In genomic region chr22:38755155-38755910, GRCh38 we compare ENCODE assay signal across 8 cellular contexts. TPM values are rescaled to one million over a fixed set of nuclear protein-coding genes. Genes with fewer than 3 reads are reported as not detected.
DNase-seq lines count a peak whose midpoint lies in the region; ATAC-seq, FAIRE-seq and TF ChIP-seq lines count a peak whose summit lies in the region.

No MANE protein-coding gene starts in this region.

- peaks cover 42 to 49% of the 10 kb centered on the region in 2 donors for H3K36me3 Mint-ChIP-seq in activated naive CD4-positive, alpha-beta T cell treated with anti-CD3 and anti-CD28 coated beads, Interleukin-2, amount 50 U/mL, for 72 hours

- FAIRE-seq in frontal cortex (lab: Jason Lieb, UNC), result no peak

- WGBS in urinary bladder, result under 1% methylated on average over 74 of the region's 74 CpGs

- CTCF ChIA-PET in Panc1 (lab: Charles Lee), result no interaction called here

- peak overlapping the region; percentile 61 to 68 for H3K4me3 ChIP-seq in Panc1 (ENCODE audit: low read depth in 2 of 2, low read length in 2 of 2)
- H3K4me3 ChIP-seq in neural cell (ENCODE audit: low read length), result peak overlapping the region; percentile 95
- H3K4me3 ChIP-seq in urinary bladder (ENCODE audit: low read depth, low read length), result peak overlapping the region; percentile 88

- H3K27me3 ChIP-seq in Panc1 (ENCODE audit: control insufficient read depth, insufficient read depth, low read length), result no peaks in the 10 kb centered on the region
- no peaks in the 10 kb centered on the region for H3K27me3 ChIP-seq in neural cell (ENCODE audit: insufficient read depth, low read depth, low read length)

- H4K20me1 ChIP-seq in neural cell (ENCODE audit: insufficient read depth), result no peaks in the 10 kb centered on the region

- H3K9me2 ChIP-seq in neural cell (ENCODE audit: insufficient read depth, low read length), result no peaks in the 10 kb centered on the region

- no peak for TF ChIP-seq EP300 in neural cell (conservative IDR thresholded peaks at IDR 0.05; ENCODE audit: poor library complexity, severe bottlenecking)

- H3K9ac ChIP-seq in neural cell (ENCODE audit: low read length), result peak overlapping the region; percentile 92

- TF ChIP-seq CTCF in 22Rv1 (IDR thresholded peaks at IDR 0.05) (no peak), Panc1 (IDR thresholded peaks at IDR 0.05) (no peak), neural cell (IDR thresholded peaks at IDR 0.05; ENCODE audit: poor library complexity, severe bottlenecking) (no peak)

- no peaks in the 10 kb centered on the region for H3K9me3 Mint-ChIP-seq in activated naive CD4-positive, alpha-beta T cell treated with anti-CD3 and anti-CD28 coated beads, Interleukin-2, amount 50 U/mL, for 72 hours

- H3K4me1 ChIP-seq in Panc1 (ENCODE audit: control insufficient read depth, insufficient read depth, low read length) (peaks cover 9% of the 10 kb centered on the region; the same call in 1 of the 2 replicates), urinary bladder (ENCODE audit: insufficient read depth) (no peaks in the 10 kb centered on the region)

- H3K27ac ChIP-seq in 22Rv1 (peak overlapping the region; percentile 100), Panc1 (ENCODE audit: low read length) (peak overlapping the region; percentile 79), neural cell (ENCODE audit: low read length) (peak overlapping the region; percentile 91), urinary bladder (ENCODE audit: low read depth) (peak overlapping the region; percentile 97)

- H3K36me3 ChIP-seq in Panc1 (ENCODE audit: control insufficient read depth, insufficient read depth, low read length), result no peaks in the 10 kb centered on the region
- H3K36me3 ChIP-seq in neural cell (ENCODE audit: insufficient read depth, low read length), result no peaks in the 10 kb centered on the region
- no peaks in the 10 kb centered on the region for H3K36me3 ChIP-seq in urinary bladder (ENCODE audit: insufficient read depth)

- POLR2A ChIA-PET in Panc1 (lab: Charles Lee), result no interaction called here

- TF ChIP-seq RAD21 in neural cell (conservative IDR thresholded peaks at IDR 0.05), result no peak

- no TSS peak for BruUV-seq in Panc1 (replicated peaks; lab: Mats Ljungman, UMichigan)

- peak overlapping the region; percentile 81 for H3K4me2 ChIP-seq in neural cell (ENCODE audit: low read length)

- in situ Hi-C loops in Panc1 (cut with HindIII; ENCODE audit: low pct_unique_long_range_greater_than_20kb, low sequenced_read_pairs), result no loop called here

- peak overlapping the region; percentile 89 to 98 for H3K27ac Mint-ChIP-seq in activated naive CD4-positive, alpha-beta T cell treated with anti-CD3 and anti-CD28 coated beads, Interleukin-2, amount 50 U/mL, for 72 hours

- intact Hi-C loops in Panc1 (cut with micrococcal nuclease; ENCODE audit: unreplicated experiment), result no loop called here

- no peaks in the 10 kb centered on the region for H3K9me3 ChIP-seq in Panc1 (ENCODE audit: control insufficient read depth, insufficient read depth, low read depth, low read length)
- H3K9me3 ChIP-seq in neural cell (ENCODE audit: low read length), result no peaks in the 10 kb centered on the region

- H2AFZ ChIP-seq in neural cell (ENCODE audit: low read depth, low read length), result peak overlapping the region; percentile 27

- H3K79me2 ChIP-seq in neural cell (replicated peaks; ENCODE audit: insufficient read depth, low read length), result peaks cover 25% of the 10 kb centered on the region

- no peak for DNase-seq in Panc1 (ENCODE audit: low read depth, low spot score)
- DNase-seq in activated naive CD4-positive, alpha-beta T cell treated with anti-CD3 and anti-CD28 coated beads, Interleukin-2, amount 50 U/mL, for 72 hours (ENCODE audit: low spot score in 2 of 2), result peak; percentile 58 to 90
- peak; percentile 86 to 92 for DNase-seq in frontal cortex (ENCODE audit: low spot score in 2 of 2)

- ATAC-seq in GM18498 (IDR thresholded peaks at IDR 0.05; ENCODE audit: unreplicated experiment), result peak; percentile 42
- peak; percentile 41 for ATAC-seq in HG02970 (IDR thresholded peaks at IDR 0.05; ENCODE audit: low FRiP score, unreplicated experiment)
- ATAC-seq in Panc1, result peak; percentile 89
- ATAC-seq in activated naive CD4-positive, alpha-beta T cell treated with anti-CD3 and anti-CD28 coated beads, Interleukin-2, amount 50 U/mL, for 72 hours, result peak; percentile 33 to 53

- no peaks in the 10 kb centered on the region for H3F3A ChIP-seq in neural cell (ENCODE audit: insufficient read depth, low read length, poor library complexity, severe bottlenecking)

TF ChIP-seq in neural cell, 6 proteins besides CTCF, POLR2A, EP300 and RAD21:
- TF ChIP-seq POLR2AphosphoS5 (IDR thresholded peaks at IDR 0.05) (peak; percentile 1), REST (IDR thresholded peaks at IDR 0.05; ENCODE audit: borderline replicate concordance) (peak; percentile 31), MXI1 (conservative IDR thresholded peaks at IDR 0.05; ENCODE audit: poor library complexity, severe bottlenecking) (no peak)

RNA-seq across cellular contexts. Expression of gene SUN2, which starts 0.5 kb away (rescaled TPM):
- total RNA-seq in Panc1 (2021; ENCODE audit: unreplicated experiment) (45.1 TPM), frontal cortex (78.7 TPM), urinary bladder (59.7 TPM)
- 46.4 TPM for polyA plus RNA-seq in Panc1 (2012; ENCODE audit: insufficient read length)
- 100 to 1,000 TPM; 142 to 241 TPM for total RNA-seq in activated naive CD4-positive, alpha-beta T cell treated with anti-CD3 and anti-CD28 coated beads, Interleukin-2, amount 50 U/mL, for 72 hours
- polyA plus RNA-seq in neural cell (156 and 172 TPM in 2 replicates), urinary bladder (271 TPM)
- polyA minus RNA-seq in neural cell, result 111 and 142 TPM in 2 replicates

RNA-seq across cellular contexts. Expression of gene DNAL4, which starts 38.6 kb away (rescaled TPM):
- total RNA-seq in Panc1 (2021; ENCODE audit: unreplicated experiment), result 10.5 TPM
- 21.8 TPM for polyA plus RNA-seq in Panc1 (2012; ENCODE audit: insufficient read length)
- 1 to 10 TPM; 5.2 to 7.8 TPM for total RNA-seq in activated naive CD4-positive, alpha-beta T cell treated with anti-CD3 and anti-CD28 coated beads, Interleukin-2, amount 50 U/mL, for 72 hours
- total RNA-seq in frontal cortex, result 16.7 TPM
- polyA plus RNA-seq in neural cell, result 94.4 and 95.0 TPM in 2 replicates
- polyA minus RNA-seq in neural cell, result 31.5 and 35.8 TPM in 2 replicates
- 12.4 TPM for total RNA-seq in urinary bladder
- polyA plus RNA-seq in urinary bladder, result 21.5 TPM

RNA-seq across cellular contexts. Expression of gene GTPBP1, which starts 49.6 kb away (rescaled TPM):
- total RNA-seq in Panc1 (2021; ENCODE audit: unreplicated experiment) (25.5 TPM), frontal cortex (34.6 TPM), urinary bladder (30.8 TPM)
- 19.5 TPM for polyA plus RNA-seq in Panc1 (2012; ENCODE audit: insufficient read length)
- 100 to 1,000 TPM; 109 to 142 TPM for total RNA-seq in activated naive CD4-positive, alpha-beta T cell treated with anti-CD3 and anti-CD28 coated beads, Interleukin-2, amount 50 U/mL, for 72 hours
- polyA plus RNA-seq in neural cell (31.9 TPM in 2 replicates), urinary bladder (27.8 TPM)
- 65.1 and 69.4 TPM in 2 replicates for polyA minus RNA-seq in neural cell

RNA-seq across cellular contexts. Expression of gene JOSD1, which starts 54.6 kb away (rescaled TPM):
- total RNA-seq in Panc1 (2021; ENCODE audit: unreplicated experiment) (35.1 TPM), frontal cortex (54.6 TPM), urinary bladder (40.2 TPM)
- 34.5 TPM for polyA plus RNA-seq in Panc1 (2012; ENCODE audit: insufficient read length)
- total RNA-seq in activated naive CD4-positive, alpha-beta T cell treated with anti-CD3 and anti-CD28 coated beads, Interleukin-2, amount 50 U/mL, for 72 hours, result 10 to 100 TPM; 70.0 to 79.0 TPM
- polyA plus RNA-seq in neural cell (63.5 and 71.3 TPM in 2 replicates), urinary bladder (43.9 TPM)
- polyA minus RNA-seq in neural cell, result 65.4 and 77.4 TPM in 2 replicates
